ENCODE assay signal across 1 cellular context in genomic region chr14:64722842-64723447, GRCh38.
TF ChIP-seq lines count a peak whose summit lies in the region.

No MANE protein-coding gene starts in this region.

TF ChIP-seq in A549, 52 proteins besides CTCF, POLR2A, EP300 and RAD21 (continued from another document):
- TF ChIP-seq, protein P1, sequence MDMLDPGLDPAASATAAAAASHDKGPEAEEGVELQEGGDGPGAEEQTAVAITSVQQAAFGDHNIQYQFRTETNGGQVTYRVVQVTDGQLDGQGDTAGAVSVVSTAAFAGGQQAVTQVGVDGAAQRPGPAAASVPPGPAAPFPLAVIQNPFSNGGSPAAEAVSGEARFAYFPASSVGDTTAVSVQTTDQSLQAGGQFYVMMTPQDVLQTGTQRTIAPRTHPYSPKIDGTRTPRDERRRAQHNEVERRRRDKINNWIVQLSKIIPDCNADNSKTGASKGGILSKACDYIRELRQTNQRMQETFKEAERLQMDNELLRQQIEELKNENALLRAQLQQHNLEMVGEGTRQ (IDR thresholded peaks at IDR 0.05) = no peak
- TF ChIP-seq ZC3H11A (IDR thresholded peaks at IDR 0.05) (no peak), MAX (IDR thresholded peaks at IDR 0.05) (no peak), PHF8 (IDR thresholded peaks at IDR 0.05; ENCODE audit: borderline replicate concordance, low read depth) (no peak), EHMT2 (IDR thresholded peaks at IDR 0.05; ENCODE audit: low read depth) (no peak), MYC (IDR thresholded peaks at IDR 0.05; ENCODE audit: borderline replicate concordance, low read length) (no peak), FOXS1 (CRISPR knock-in tag; IDR thresholded peaks at IDR 0.05) (no peak)
